ENCODE assay signal across 10 cellular contexts in genomic region chr6:139030211-139030530, GRCh38. TPM values are rescaled to one million over a fixed set of nuclear protein-coding genes. Genes with fewer than 3 reads are reported as not detected.
DNase-seq lines count a peak whose midpoint lies in the region; ATAC-seq, FAIRE-seq and TF ChIP-seq lines count a peak whose summit lies in the region.
"Had no signal": no experiment of that assay in that cellular context is flagged by ENCODE, and none has a peak within 500 bp of the region (broad histone marks: within the 10 kb centered on the region; RNA-seq: fewer than 3 reads in every experiment).

No MANE protein-coding gene starts in this region.

- no peak overlapping the region for H3K14ac ChIP-seq in mesenchymal stem cell (ENCODE audit: low read length in 2 of 2)

- TF ChIP-seq CTCF in 22Rv1 (IDR thresholded peaks at IDR 0.05) (no peak), MCF 10A (IDR thresholded peaks at IDR 0.05; ENCODE audit: unreplicated experiment) (no peak), D721Med (IDR thresholded peaks at IDR 0.05; ENCODE audit: insufficient read depth, missing control alignments) (no peak), nephron progenitor cell (IDR thresholded peaks at IDR 0.05) (no peak)

- H3K36me3 Mint-ChIP-seq in MCF 10A (ENCODE audit: insufficient read depth, unreplicated experiment) (peaks cover 4% of the 10 kb centered on the region), nephron progenitor cell (ENCODE audit: low read depth) (peaks cover 18% of the 10 kb centered on the region)

- H3K4me1 Mint-ChIP-seq in MCF 10A (ENCODE audit: insufficient read depth, unreplicated experiment) (peaks cover 25% of the 10 kb centered on the region), nephron progenitor cell (peaks cover 20% of the 10 kb centered on the region)

- H2AK5ac ChIP-seq in mesenchymal stem cell (ENCODE audit: low read length, severe bottlenecking) = no peak overlapping the region

- FAIRE-seq in urothelium cell line (lab: Jason Lieb, UNC) (no peak), D721Med (lab: Jason Lieb, UNC) (no peak)
- FAIRE-seq: colon had no signal

- no peaks in the 10 kb centered on the region for H3K27me3 Mint-ChIP-seq in MCF 10A (ENCODE audit: insufficient read depth, unreplicated experiment)
- H3K27me3 Mint-ChIP-seq in nephron progenitor cell (ENCODE audit: low read depth, poor library complexity) = no peaks in the 10 kb centered on the region

- intact Hi-C loops in MCF 10A (cut with micrococcal nuclease) = no loop called here

- H3K27ac ChIP-seq in 22Rv1 = peak overlapping the region; percentile 95
- H3K27ac ChIP-seq in mesenchymal stem cell (ENCODE audit: low read length, poor library complexity, severe bottlenecking) = no peak overlapping the region

- H3K18ac ChIP-seq in mesenchymal stem cell (ENCODE audit: low read depth in 1 of 2, low read length in 2 of 2) = no peak overlapping the region

- TSS peak; percentile 21 for BruUV-seq in MCF 10A (replicated peaks; lab: Mats Ljungman, UMichigan)

- no peak overlapping the region for H2BK15ac ChIP-seq in mesenchymal stem cell (ENCODE audit: low read depth, poor library complexity, severe bottlenecking)

- no peak for ATAC-seq in HG03378 (IDR thresholded peaks at IDR 0.05; ENCODE audit: unreplicated experiment)

- H3K4ac ChIP-seq in mesenchymal stem cell (ENCODE audit: low read depth in 1 of 2, low read length in 2 of 2) = no peak overlapping the region

- H3K9me3 Mint-ChIP-seq in MCF 10A (ENCODE audit: unreplicated experiment) = no peaks in the 10 kb centered on the region
- H3K9me3 Mint-ChIP-seq in nephron progenitor cell = no peaks in the 10 kb centered on the region
- H3K9me3 Mint-ChIP-seq: nephron had no signal

- no peak overlapping the region for H2BK120ac ChIP-seq in mesenchymal stem cell (ENCODE audit: low read depth, low read length)

- CTCF ChIA-PET in MCF 10A (lab: Yijun Ruan, JAX) = interaction anchor here (0.7 kb wide), 1 partner anchor 140 kb away, joined by 3 read pairs; no protein-coding TSS in a partner anchor

- no peak overlapping the region for H4K8ac ChIP-seq in mesenchymal stem cell (ENCODE audit: low read length)

- H3K9me3 ChIP-seq in HAP-1 (no peaks in the 10 kb centered on the region), mesenchymal stem cell (ENCODE audit: control insufficient read depth, low read length) (no peaks in the 10 kb centered on the region)

- no peak overlapping the region for H2BK12ac ChIP-seq in mesenchymal stem cell (ENCODE audit: low read length in 2 of 2)

- no peak overlapping the region for H2BK5ac ChIP-seq in mesenchymal stem cell (ENCODE audit: low read depth, low read length, poor library complexity, severe bottlenecking)

- H3K4me1 ChIP-seq in HAP-1 (peaks cover 22% of the 10 kb centered on the region), mesenchymal stem cell (ENCODE audit: control insufficient read depth, insufficient read depth, low read depth, low read length) (peaks cover 6% of the 10 kb centered on the region)

- H3K4me3 ChIP-seq in HAP-1 (peak overlapping the region; percentile 78), mesenchymal stem cell (ENCODE audit: insufficient read depth in 1 of 2, low read depth in 1 of 2, low read length in 2 of 2) (peak overlapping the region in 1 of 2 experiments; percentile 94)

- peak; percentile 22 to 32 for DNase-seq in HAP-1 (ENCODE audit: low spot score in 2 of 2)
- no peak for DNase-seq in MCF 10A (ENCODE audit: unreplicated experiment)
- no peak for DNase-seq in mesenchymal stem cell
- no peak for DNase-seq in urothelium cell line (ENCODE audit: low spot score)
- DNase-seq in D721Med (ENCODE audit: insufficient read length, low spot score) = no peak
- DNase-seq in nephron progenitor cell = no peak

- H3K36me3 ChIP-seq in HAP-1 (replicated peaks) (no peaks in the 10 kb centered on the region), mesenchymal stem cell (ENCODE audit: control insufficient read depth in 1 of 2, insufficient read depth in 2 of 2, low read depth in 1 of 2, low read length in 2 of 2) (peaks cover 3 to 7% of the 10 kb centered on the region in 2 experiments)

- POLR2A ChIA-PET in MCF 10A (lab: Yijun Ruan, JAX) = interaction anchor here (0.7 to 1.7 kb wide), 4 partner anchors 44 to 141 kb away, joined by 3 to 5 read pairs (median 4); no protein-coding TSS in a partner anchor

- no peak overlapping the region for H3K4me2 ChIP-seq in mesenchymal stem cell (ENCODE audit: low read length, poor library complexity, severe bottlenecking)

- H2AFZ ChIP-seq in mesenchymal stem cell (ENCODE audit: low read depth, low read length) = no peak overlapping the region

- no peaks in the 10 kb centered on the region for H3K27me3 ChIP-seq in HAP-1 (ENCODE audit: low read depth)
- no peaks in the 10 kb centered on the region for H3K27me3 ChIP-seq in mesenchymal stem cell (ENCODE audit: control insufficient read depth in 1 of 2, insufficient read depth in 1 of 2, low read length in 2 of 2)

- no peak overlapping the region for H3K27ac Mint-ChIP-seq in MCF 10A (ENCODE audit: low read depth, unreplicated experiment)
- no peak overlapping the region for H3K27ac Mint-ChIP-seq in nephron progenitor cell
- H3K27ac Mint-ChIP-seq: nephron had no signal

- peak overlapping the region; percentile 94 for H3K9ac ChIP-seq in mesenchymal stem cell (ENCODE audit: low read length)

- H3K4me3 Mint-ChIP-seq in MCF 10A (ENCODE audit: unreplicated experiment) = no peak overlapping the region
- no peak overlapping the region for H3K4me3 Mint-ChIP-seq in nephron progenitor cell
- H3K4me3 Mint-ChIP-seq: nephron had no signal

- no peak overlapping the region for H3K23ac ChIP-seq in mesenchymal stem cell (ENCODE audit: low read length in 2 of 2)

- 0% methylated on average over 1 of the region's 2 CpGs for WGBS in mesenchymal stem cell

- peaks cover 25% of the 10 kb centered on the region for H3K79me1 ChIP-seq in mesenchymal stem cell (replicated peaks; ENCODE audit: low read length, poor library complexity, severe bottlenecking)

- in situ Hi-C loops in HAP-1 (cut with MboI; ENCODE audit: low sequenced_read_pairs) = no loop called here

- no peak overlapping the region for H4K91ac ChIP-seq in mesenchymal stem cell (ENCODE audit: low read length)

RNA-seq across cellular contexts. Expression of gene ABRACL, which starts 1.6 kb away (rescaled TPM):
- 24.0 and 36.8 TPM in 2 replicates for total RNA-seq in MCF 10A (2022)
- 102 TPM for polyA plus RNA-seq in mesenchymal stem cell (2013, experiment 1 of 2)
- 105 TPM for polyA plus RNA-seq in mesenchymal stem cell (2013, experiment 2 of 2)

RNA-seq across cellular contexts. Expression of gene REPS1, which starts 42.1 kb away (rescaled TPM):
- total RNA-seq in MCF 10A (2022) = 54.8 and 65.3 TPM in 2 replicates
- 26.9 TPM for polyA plus RNA-seq in mesenchymal stem cell (2013, experiment 1 of 2)
- 27.0 TPM for polyA plus RNA-seq in mesenchymal stem cell (2013, experiment 2 of 2)

Comparison
In these comparisons a context has a peak if more than half of its experiments do, and no peak if none do; other contexts are left out.
1. DNase-seq: peak in HAP-1 (2 of 2); none in MCF 10A (single experiment), mesenchymal stem cell (single experiment), urothelium cell line (single experiment), D721Med (single experiment) and nephron progenitor cell (single experiment).